ENCODE assay signal across 7 cellular contexts in the genomic region with DNA sequence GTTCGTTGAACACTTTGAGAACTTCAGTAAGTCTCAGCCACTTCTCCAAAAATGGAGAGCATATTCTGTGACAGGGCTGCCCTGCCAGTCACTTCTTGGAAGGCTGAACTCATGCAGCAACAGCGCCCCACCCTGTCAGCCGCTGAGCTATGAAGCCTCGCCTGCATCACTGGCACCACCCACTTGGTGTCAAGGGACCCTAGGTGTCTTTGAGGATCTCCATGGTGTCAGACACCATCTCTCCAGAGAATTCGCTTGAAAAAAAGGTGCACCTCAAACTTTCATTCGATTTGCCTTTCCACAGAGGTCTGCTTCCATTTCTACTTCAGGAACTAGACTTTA.
DNase-seq lines count a peak whose midpoint lies in the region; ATAC-seq, FAIRE-seq and TF ChIP-seq lines count a peak whose summit lies in the region.
"Not testable (repeated sequence)": the region's sequence is repeated elsewhere in the genome, so short reads cannot be mapped to it uniquely, and the experiment has no call there.

No MANE protein-coding gene starts in this region.

- not testable (repeated sequence) for H3K9me2 ChIP-seq in Karpas-422 (replicated peaks; ENCODE audit: insufficient read depth, low read length)

- not testable (repeated sequence) for H3K9ac ChIP-seq in Karpas-422 (ENCODE audit: low read length); HepG2 (ENCODE audit: insufficient read depth, low read depth, low read length)

- not testable (repeated sequence) for H3K4me3 Mint-ChIP-seq in WTC11; activated naive CD8-positive, alpha-beta T cell treated with anti-CD3 and anti-CD28 coated beads, Interleukin-2, amount 10 ng/mL, durations not matched to agents 7 days and 5 days

- CTCF ChIA-PET in WTC11 (lab: Charles Lee); HepG2 (lab: Yijun Ruan, JAX; ENCODE audit: low intra/inter-chr PET ratio, low total read pairs): not testable (repeated sequence)

- not testable (repeated sequence) for H3K36me3 ChIP-seq in Karpas-422 (ENCODE audit: insufficient read depth, low read length); HepG2 (replicated peaks in 1 of 2; ENCODE audit: control insufficient read depth in 1 of 2, insufficient read depth in 2 of 2, low read length in 2 of 2)

- H3K79me2 ChIP-seq in Karpas-422 (ENCODE audit: low read length); HepG2 (ENCODE audit: insufficient read depth, low read length): not testable (repeated sequence)

- H3K4me2 ChIP-seq in Karpas-422 (ENCODE audit: low read depth, low read length, poor library complexity, severe bottlenecking); HepG2 (ENCODE audit: low read depth, low read length): not testable (repeated sequence)

- not testable (repeated sequence) for TF ChIP-seq RAD21 in HepG2 (CRISPR knock-in tag; IDR thresholded peaks at IDR 0.05)

- not testable (repeated sequence) for H2AFZ ChIP-seq in Karpas-422 (ENCODE audit: low read length); HepG2 (ENCODE audit: low read length)

- ATAC-seq in GM18867 (IDR thresholded peaks at IDR 0.05; ENCODE audit: unreplicated experiment) (peak; percentile 62), WTC11 (peak; percentile 61; the same call in 1 of the 2 replicates)
- ATAC-seq in activated naive CD8-positive, alpha-beta T cell treated with anti-CD3 and anti-CD28 coated beads, Interleukin-2, amount 10 ng/mL, durations not matched to agents 7 days and 5 days (ENCODE audit: low read depth); HepG2: not testable (repeated sequence)

- not testable (repeated sequence) for H3K4me1 ChIP-seq in Karpas-422 (ENCODE audit: low read length); HepG2 (ENCODE audit: insufficient read depth, low read length)

- H3K27ac ChIP-seq in Karpas-422 (ENCODE audit: low read length); HepG2 (ENCODE audit: extremely low read length, insufficient read depth, low read length): not testable (repeated sequence)

- TF ChIP-seq EP300 in HepG2 (IDR thresholded peaks at IDR 0.05; ENCODE audit: low read depth in 2 of 2, low read length in 2 of 2); HepG2 (CRISPR knock-in tag; IDR thresholded peaks at IDR 0.05; ENCODE audit: borderline replicate concordance): not testable (repeated sequence)

- H3K36me3 Mint-ChIP-seq in WTC11; activated naive CD8-positive, alpha-beta T cell treated with anti-CD3 and anti-CD28 coated beads, Interleukin-2, amount 10 ng/mL, durations not matched to agents 7 days and 5 days: not testable (repeated sequence)

- peak; percentile 89 for DNase-seq in Karpas-422
- DNase-seq in WTC11 (ENCODE audit: low spot score), result peak; percentile 53
- DNase-seq in activated naive CD8-positive, alpha-beta T cell treated with anti-CD3 and anti-CD28 coated beads, Interleukin-2, amount 10 ng/mL, durations not matched to agents 7 days and 5 days, result peak; percentile 28
- DNase-seq in fibroblast of the aortic adventitia (ENCODE audit: low read depth); HepG2 (ENCODE audit: low spot score): not testable (repeated sequence)
- DNase-seq in stimulated activated CD4-positive, alpha-beta T cell treated with anti-CD3 and anti-CD28 coated beads, Interleukin-15, amount 100 ng/mL, for 24 hours, result peak; percentile 43

- BruUV-seq in HepG2 (replicated peaks; lab: Mats Ljungman, UMichigan), result not testable (repeated sequence)

- H3K9me3 ChIP-seq in Karpas-422 (ENCODE audit: low read length); HepG2 (ENCODE audit: low read length): not testable (repeated sequence)

- intact Hi-C loops in HepG2 (cut with micrococcal nuclease; ENCODE audit: unreplicated experiment), result not testable (repeated sequence)

- POLR2A ChIA-PET in WTC11 (lab: Charles Lee); activated naive CD8-positive, alpha-beta T cell treated with anti-CD3 and anti-CD28 coated beads, Interleukin-2, amount 10 ng/mL, durations not matched to agents 7 days and 5 days (lab: Charles Lee); HepG2 (lab: Yijun Ruan, JAX): not testable (repeated sequence)

- not testable (repeated sequence) for FAIRE-seq in HepG2 (lab: Jason Lieb, UNC)

- WGBS in HepG2 (ENCODE audit: low lambda C conversion rate), result 0% methylated on average over 1 of the region's 6 CpGs

- not testable (repeated sequence) for H3K27me3 Mint-ChIP-seq in WTC11 (ENCODE audit: low read depth); activated naive CD8-positive, alpha-beta T cell treated with anti-CD3 and anti-CD28 coated beads, Interleukin-2, amount 10 ng/mL, durations not matched to agents 7 days and 5 days

- H3K27me3 ChIP-seq in Karpas-422 (ENCODE audit: low read length); HepG2 (ENCODE audit: control insufficient read depth in 1 of 2, insufficient read depth in 2 of 2, low read length in 2 of 2): not testable (repeated sequence)

- TF ChIP-seq CTCF in WTC11 (IDR thresholded peaks at IDR 0.05), result not testable (repeated sequence)
- peak; percentile 29 for TF ChIP-seq CTCF in fibroblast of the aortic adventitia (IDR thresholded peaks at IDR 0.05; ENCODE audit: insufficient read depth, low read length)
- 0 out of 2 replicates have a peak, but pooled peaks have one; percentile 24 for TF ChIP-seq CTCF in HepG2 (CRISPR knock-in tag; IDR thresholded peaks at IDR 0.05)

- not testable (repeated sequence) for TF ChIP-seq POLR2A in HepG2 (IDR thresholded peaks at IDR 0.05; ENCODE audit: insufficient read depth in 1 of 2, low read depth in 2 of 2, low read length in 2 of 2)

- in situ Hi-C loops in HepG2 (cut with HindIII; ENCODE audit: extremely low pct_ligation_motif_present, low pct_unique_long_range_greater_than_20kb), result not testable (repeated sequence)

- not testable (repeated sequence) for H3K27ac Mint-ChIP-seq in WTC11; activated naive CD8-positive, alpha-beta T cell treated with anti-CD3 and anti-CD28 coated beads, Interleukin-2, amount 10 ng/mL, durations not matched to agents 7 days and 5 days

- H4K20me1 ChIP-seq in Karpas-422 (ENCODE audit: insufficient read depth, low read depth, low read length); HepG2 (ENCODE audit: insufficient read depth, low read length): not testable (repeated sequence)

- H3K9me3 Mint-ChIP-seq in WTC11; activated naive CD8-positive, alpha-beta T cell treated with anti-CD3 and anti-CD28 coated beads, Interleukin-2, amount 10 ng/mL, durations not matched to agents 7 days and 5 days: not testable (repeated sequence)

- H3K4me1 Mint-ChIP-seq in WTC11; activated naive CD8-positive, alpha-beta T cell treated with anti-CD3 and anti-CD28 coated beads, Interleukin-2, amount 10 ng/mL, durations not matched to agents 7 days and 5 days: not testable (repeated sequence)

- H3K4me3 ChIP-seq in Karpas-422 (ENCODE audit: low read length); fibroblast of the aortic adventitia (ENCODE audit: low read depth, low read length); HepG2 (replicated peaks in 1 of 3; ENCODE audit: insufficient read depth in 1 of 3, low read depth in 2 of 3, low read length in 3 of 3): not testable (repeated sequence)

TF ChIP-seq in HepG2, 621 proteins besides CTCF, POLR2A, EP300 and RAD21:
- 0 out of 2 replicates have a peak, but pooled peaks have one; percentile 16 for TF ChIP-seq STAG1 (CRISPR knock-in tag; IDR thresholded peaks at IDR 0.05)
